8 cellular contexts compared by ENCODE assay signal in genomic region chr10:79562135-79562756, GRCh38. TPM values are rescaled to one million over a fixed set of nuclear protein-coding genes. Genes with fewer than 3 reads are reported as not detected.
A peak's percentile ranks its signal among the peaks of the same experiment; 100 is the strongest.
DNase-seq lines count a peak whose midpoint lies in the region; ATAC-seq lines count a peak whose summit lies in the region.

No MANE protein-coding gene starts in this region.

- H3K9me3 Mint-ChIP-seq in T-cell, result no peaks in the 10 kb centered on the region

- H3K27ac Mint-ChIP-seq in T-cell, result no peak overlapping the region

- H3K4me3 Mint-ChIP-seq in T-cell, result peak overlapping the region in 1 of 3 donors; percentile 31

- CTCF ChIA-PET in T-cell (lab: Charles Lee), result interaction anchor here in 1 of 2 donors (0.8 kb wide), 2 partner anchors 8 to 10 kb away, joined by 3 to 7 read pairs; no protein-coding TSS in a partner anchor

- H3K36me3 Mint-ChIP-seq in T-cell, result no peaks in the 10 kb centered on the region

- ATAC-seq in GM21515 (IDR thresholded peaks at IDR 0.05; ENCODE audit: unreplicated experiment) (peak; percentile 79), T-cell (replicated peaks in 1 of 4) (peak; percentile 50 to 75 (median 62)), GM21360 (IDR thresholded peaks at IDR 0.05; ENCODE audit: unreplicated experiment) (no peak)

- POLR2A ChIA-PET in T-cell (lab: Charles Lee), result no interaction called here

- in situ Hi-C loops in KBM-7 (cut with MboI; ENCODE audit: low pct_unique_long_range_greater_than_20kb, low sequenced_read_pairs), result no loop called here

- H3K4me1 Mint-ChIP-seq in T-cell, result peaks cover 2 to 11% (median 7%) of the 10 kb centered on the region in 3 donors

- peaks cover 19 to 20% of the 10 kb centered on the region in 2 donors for H3K27me3 Mint-ChIP-seq in T-cell

- DNase-seq in DMS114 treated with DMSO at 0.1 percent for 48 hours (lab: John Stamatoyannopoulos, UW; ENCODE audit: unreplicated experiment), result peak; percentile 47
- DNase-seq in KBM-7, result peak; percentile 53
- DNase-seq in T-cell, result peak; percentile 16 to 64 (median 50)
- peak; percentile 80 for DNase-seq in astrocyte of the hippocampus (ENCODE audit: low read depth, low spot score)
- DNase-seq in iPS DF 4.7 (ENCODE audit: extremely low read depth, low spot score), result peak; percentile 9
- peak; percentile 64 for DNase-seq in stimulated activated CD4-positive, alpha-beta T cell treated with anti-CD3 and anti-CD28 coated beads, Interleukin-12 subunit alpha, Interleukin-12 subunit beta, amount 100 ng/mL, for 4 hours

RNA-seq across cellular contexts. Expression of gene SFTPA2, which starts 2.0 kb away (rescaled TPM):
- 1 to 10 TPM in 3 of 5 donors, not detected in 2; 6.4 to 9.8 (median 8.9) TPM for total RNA-seq in T-cell

RNA-seq across cellular contexts. Expression of gene SFTPA1, which starts 48.5 kb away (rescaled TPM):
- 1 to 10 TPM in 3 of 5 donors, not detected in 2; 6.4 to 9.6 (median 8.4) TPM for total RNA-seq in T-cell

RNA-seq across cellular contexts. Expression of gene EIF5AL1, which starts 49.9 kb away (rescaled TPM):
- total RNA-seq in T-cell, result under 1 TPM in 3 of 5 donors, not detected in 2; 0.10 to 0.28 (median 0.19) TPM

Comparison
In these comparisons a context has a peak if more than half of its experiments do, and no peak if none do; other contexts are left out.
1. DNase-seq: peak in every context shown above with its lines; median percentile 80 in astrocyte of the hippocampus; 64 in stimulated activated CD4-positive, alpha-beta T cell treated with anti-CD3 and anti-CD28 coated beads, Interleukin-12 subunit alpha, Interleukin-12 subunit beta, amount 100 ng/mL, for 4 hours; 53 in KBM-7; 50 in T-cell; 47 in DMS114 treated with DMSO at 0.1 percent for 48 hours; 9 in iPS DF 4.7.